In genomic region chrX:11791537-11791936, GRCh38 we compare ENCODE assay signal across 22 cellular contexts. TPM values are rescaled to one million over a fixed set of nuclear protein-coding genes. Genes with fewer than 3 reads are reported as not detected.
DNase-seq lines count a peak whose midpoint lies in the region; ATAC-seq and TF ChIP-seq lines count a peak whose summit lies in the region.
"Had no signal": no experiment of that assay in that cellular context is flagged by ENCODE, and none has a peak within 500 bp of the region (broad histone marks: within the 10 kb centered on the region; RNA-seq: fewer than 3 reads in every experiment).

No MANE protein-coding gene starts in this region.

- H3K4me2 ChIP-seq in PC-3 (ENCODE audit: low read length): no peak overlapping the region
- H3K4me2 ChIP-seq: PC-9 had no signal

- POLR2A ChIA-PET in activated CD8-positive, alpha-beta T cell treated with anti-CD3 and anti-CD28 coated beads for 36 hours (lab: Charles Lee): no interaction called here
- POLR2A ChIA-PET in activated CD8-positive, alpha-beta T cell treated with anti-CD3 and anti-CD28 coated beads, Interleukin-2, amount 10 ng/mL, durations not matched to agents 7 days and 5 days (lab: Charles Lee): no interaction called here
- POLR2A ChIA-PET in PC-3 (lab: Charles Lee; ENCODE audit: unreplicated experiment): interaction anchor here (0.7 kb wide), 1 partner anchor 711 kb away, joined by 3 read pairs; no protein-coding TSS in a partner anchor
- POLR2A ChIA-PET in naive thymus-derived CD4-positive, alpha-beta T cell (lab: Charles Lee): no interaction called here

- H3K36me3 ChIP-seq in KOPT-K1 (ENCODE audit: insufficient read depth, low read length) (no peaks in the 10 kb centered on the region), PC-3 (ENCODE audit: low read depth, low read length) (no peaks in the 10 kb centered on the region), suprapubic skin (no peaks in the 10 kb centered on the region)
- no peaks in the 10 kb centered on the region for H3K36me3 ChIP-seq in naive thymus-derived CD4-positive, alpha-beta T cell (ENCODE audit: control insufficient read depth in 2 of 3, insufficient read depth in 3 of 3, low read length in 3 of 3)
- H3K36me3 ChIP-seq: BE2C, HAP-1, MG63, SJSA1 had no signal

- H3K27ac ChIP-seq in KOPT-K1 (ENCODE audit: low read depth, low read length, poor library complexity, severe bottlenecking): peak overlapping the region; percentile 62
- H3K27ac ChIP-seq in PC-3 (ENCODE audit: low read length): peak overlapping the region; percentile 47
- peak overlapping the region; percentile 20 for H3K27ac ChIP-seq in naive thymus-derived CD4-positive, alpha-beta T cell (ENCODE audit: low read depth, low read length)
- H3K27ac ChIP-seq in suprapubic skin: no peak overlapping the region
- H3K27ac ChIP-seq: PC-9, SJSA1 had no signal

- no peaks in the 10 kb centered on the region for H3K9me3 ChIP-seq in KOPT-K1 (ENCODE audit: insufficient read depth, low read length, poor library complexity, severe bottlenecking)
- H3K9me3 ChIP-seq in PC-3 (ENCODE audit: low read length): no peaks in the 10 kb centered on the region
- no peaks in the 10 kb centered on the region for H3K9me3 ChIP-seq in naive thymus-derived CD4-positive, alpha-beta T cell (ENCODE audit: control insufficient read depth in 2 of 3, low read length in 3 of 3)
- H3K9me3 ChIP-seq in suprapubic skin: no peaks in the 10 kb centered on the region
- H3K9me3 ChIP-seq: BE2C, HAP-1, MG63, SJSA1 had no signal

- DNase-seq in activated CD8-positive, alpha-beta T cell treated with anti-CD3 and anti-CD28 coated beads for 36 hours: no peak
- DNase-seq in activated CD8-positive, alpha-beta T cell treated with anti-CD3 and anti-CD28 coated beads, Interleukin-2, amount 10 ng/mL, durations not matched to agents 7 days and 5 days: no peak
- DNase-seq in PC-3: peak; percentile 58
- no peak for DNase-seq in naive thymus-derived CD4-positive, alpha-beta T cell
- no peak for DNase-seq in nucleus accumbens (lab: John Stamatoyannopoulos, UW)
- DNase-seq in NCI-H1436 treated with DMSO at 0.1 percent for 48 hours (lab: John Stamatoyannopoulos, UW): no peak
- no peak for DNase-seq in suprapubic skin (ENCODE audit: low spot score in 2 of 2)
- DNase-seq: CD4-positive, CD25-positive, alpha-beta regulatory T cell; GOT3; HFFc6; Kasumi-1; MG63; NCI-H1105 treated with DMSO at 0.1 percent for 48 hours; NCI-H2029; NCI-H446 treated with DMSO at 0.1 percent for 48 hours; NCI-H526 treated with DMSO at 0.1 percent for 48 hours; Right ventricle myocardium superior had no signal

- TF ChIP-seq POLR2A in suprapubic skin (IDR thresholded peaks at IDR 0.05): no peak

- no peak for TF ChIP-seq CTCF in activated CD8-positive, alpha-beta T cell treated with anti-CD3 and anti-CD28 coated beads for 36 hours (IDR thresholded peaks at IDR 0.05)
- no peak for TF ChIP-seq CTCF in PC-3 (conservative IDR thresholded peaks at IDR 0.05; ENCODE audit: low read depth, low read length)
- no peak for TF ChIP-seq CTCF in suprapubic skin (IDR thresholded peaks at IDR 0.05)

- 59% methylated on average over 1 of the region's 1 CpG for WGBS in suprapubic skin

- BruUV-seq in PC-3 (replicated peaks; lab: Mats Ljungman, UMichigan): no TSS peak

- no peaks in the 10 kb centered on the region for H3K79me2 ChIP-seq in PC-3 (ENCODE audit: low read length)

- TF ChIP-seq EP300 in suprapubic skin (IDR thresholded peaks at IDR 0.05): no peak

- no peaks in the 10 kb centered on the region for H3K9me3 Mint-ChIP-seq in activated CD8-positive, alpha-beta T cell treated with anti-CD3 and anti-CD28 coated beads for 36 hours
- no peaks in the 10 kb centered on the region for H3K9me3 Mint-ChIP-seq in activated CD8-positive, alpha-beta T cell treated with anti-CD3 and anti-CD28 coated beads, Interleukin-2, amount 10 ng/mL, durations not matched to agents 7 days and 5 days (ENCODE audit: insufficient read depth)
- no peaks in the 10 kb centered on the region for H3K9me3 Mint-ChIP-seq in naive thymus-derived CD4-positive, alpha-beta T cell
- H3K9me3 Mint-ChIP-seq: HFFc6 had no signal

- peaks cover 42% of the 10 kb centered on the region for H3K4me1 Mint-ChIP-seq in activated CD8-positive, alpha-beta T cell treated with anti-CD3 and anti-CD28 coated beads for 36 hours (ENCODE audit: low read depth)
- peaks cover 40% of the 10 kb centered on the region for H3K4me1 Mint-ChIP-seq in activated CD8-positive, alpha-beta T cell treated with anti-CD3 and anti-CD28 coated beads, Interleukin-2, amount 10 ng/mL, durations not matched to agents 7 days and 5 days (ENCODE audit: low read depth)
- H3K4me1 Mint-ChIP-seq in naive thymus-derived CD4-positive, alpha-beta T cell: peaks cover 11 to 64% (median 50%) of the 10 kb centered on the region in 7 donors

- H2AFZ ChIP-seq in PC-3 (ENCODE audit: low read length): no peak overlapping the region
- H2AFZ ChIP-seq: PC-9 had no signal

- H3K4me3 ChIP-seq in PC-3 (ENCODE audit: low read length) (no peak overlapping the region), suprapubic skin (no peak overlapping the region)
- no peak overlapping the region for H3K4me3 ChIP-seq in naive thymus-derived CD4-positive, alpha-beta T cell (ENCODE audit: low read length)
- H3K4me3 ChIP-seq: HAP-1, MG63, PC-9, SJSA1 had no signal

- H3K9me2 ChIP-seq in PC-3 (replicated peaks; ENCODE audit: low read length): no peaks in the 10 kb centered on the region

- H4K20me1 ChIP-seq in PC-3 (ENCODE audit: low read length): no peaks in the 10 kb centered on the region

- no peaks in the 10 kb centered on the region for H3K36me3 Mint-ChIP-seq in activated CD8-positive, alpha-beta T cell treated with anti-CD3 and anti-CD28 coated beads for 36 hours (ENCODE audit: low read depth)
- H3K36me3 Mint-ChIP-seq in activated CD8-positive, alpha-beta T cell treated with anti-CD3 and anti-CD28 coated beads, Interleukin-2, amount 10 ng/mL, durations not matched to agents 7 days and 5 days (ENCODE audit: low read depth): no peaks in the 10 kb centered on the region
- H3K36me3 Mint-ChIP-seq in naive thymus-derived CD4-positive, alpha-beta T cell: no peaks in the 10 kb centered on the region
- H3K36me3 Mint-ChIP-seq: CD4-positive, CD25-positive, alpha-beta regulatory T cell had no signal

- CTCF ChIA-PET in activated CD8-positive, alpha-beta T cell treated with anti-CD3 and anti-CD28 coated beads for 36 hours (lab: Charles Lee): interaction anchor here (1.4 kb wide), 1 partner anchor 24 kb away, joined by 3 read pairs; no protein-coding TSS in a partner anchor
- CTCF ChIA-PET in activated CD8-positive, alpha-beta T cell treated with anti-CD3 and anti-CD28 coated beads, Interleukin-2, amount 10 ng/mL, durations not matched to agents 7 days and 5 days (lab: Charles Lee): no interaction called here
- CTCF ChIA-PET in PC-3 (lab: Charles Lee): no interaction called here
- CTCF ChIA-PET in naive thymus-derived CD4-positive, alpha-beta T cell (lab: Charles Lee): interaction anchor here (0.6 to 1.1 kb wide), 2 partner anchors 9 to 49 kb away, joined by 3 to 5 read pairs; no protein-coding TSS in a partner anchor

- H3K4me3 Mint-ChIP-seq in activated CD8-positive, alpha-beta T cell treated with anti-CD3 and anti-CD28 coated beads for 36 hours: no peak overlapping the region
- H3K4me3 Mint-ChIP-seq in activated CD8-positive, alpha-beta T cell treated with anti-CD3 and anti-CD28 coated beads, Interleukin-2, amount 10 ng/mL, durations not matched to agents 7 days and 5 days: no peak overlapping the region
- no peak overlapping the region for H3K4me3 Mint-ChIP-seq in naive thymus-derived CD4-positive, alpha-beta T cell
- H3K4me3 Mint-ChIP-seq: HFFc6 had no signal

- intact Hi-C loops in activated CD8-positive, alpha-beta T cell treated with anti-CD3 and anti-CD28 coated beads for 36 hours (cut with micrococcal nuclease): no loop called here
- intact Hi-C loops in PC-3 (cut with micrococcal nuclease): no loop called here
- intact Hi-C loops in naive thymus-derived CD4-positive, alpha-beta T cell (cut with micrococcal nuclease): no loop called here

- H3K27ac Mint-ChIP-seq in activated CD8-positive, alpha-beta T cell treated with anti-CD3 and anti-CD28 coated beads for 36 hours: peak overlapping the region; percentile 66
- no peak overlapping the region for H3K27ac Mint-ChIP-seq in activated CD8-positive, alpha-beta T cell treated with anti-CD3 and anti-CD28 coated beads, Interleukin-2, amount 10 ng/mL, durations not matched to agents 7 days and 5 days
- peak overlapping the region in 3 of 9 donors; percentile 17 to 75 (median 62) for H3K27ac Mint-ChIP-seq in naive thymus-derived CD4-positive, alpha-beta T cell
- H3K27ac Mint-ChIP-seq: HFFc6 had no signal

- no peak for ATAC-seq in activated CD8-positive, alpha-beta T cell treated with anti-CD3 and anti-CD28 coated beads for 36 hours
- no peak for ATAC-seq in activated CD8-positive, alpha-beta T cell treated with anti-CD3 and anti-CD28 coated beads, Interleukin-2, amount 10 ng/mL, durations not matched to agents 7 days and 5 days
- ATAC-seq in PC-3: peak; percentile 70
- ATAC-seq in naive thymus-derived CD4-positive, alpha-beta T cell: no peak

- H3K4me1 ChIP-seq in PC-3 (ENCODE audit: insufficient read depth, low read length) (peaks cover 13% of the 10 kb centered on the region), suprapubic skin (no peaks in the 10 kb centered on the region)
- H3K4me1 ChIP-seq in naive thymus-derived CD4-positive, alpha-beta T cell (ENCODE audit: control insufficient read depth in 2 of 2, insufficient read depth in 2 of 2, low read length in 2 of 2): peaks cover 9 to 13% of the 10 kb centered on the region in 2 donors
- H3K4me1 ChIP-seq: BE2C, HAP-1, SJSA1 had no signal

- H3F3A ChIP-seq in PC-3 (ENCODE audit: low read length, unreplicated experiment): no peaks in the 10 kb centered on the region

- H3K27me3 Mint-ChIP-seq in activated CD8-positive, alpha-beta T cell treated with anti-CD3 and anti-CD28 coated beads for 36 hours: no peaks in the 10 kb centered on the region
- no peaks in the 10 kb centered on the region for H3K27me3 Mint-ChIP-seq in activated CD8-positive, alpha-beta T cell treated with anti-CD3 and anti-CD28 coated beads, Interleukin-2, amount 10 ng/mL, durations not matched to agents 7 days and 5 days (ENCODE audit: low read depth)
- no peaks in the 10 kb centered on the region for H3K27me3 Mint-ChIP-seq in naive thymus-derived CD4-positive, alpha-beta T cell
- H3K27me3 Mint-ChIP-seq: CD4-positive, CD25-positive, alpha-beta regulatory T cell had no signal

- 0 out of 2 replicates have a peak overlapping the region, but pooled peaks have one; percentile 22 for H3K9ac ChIP-seq in PC-3 (ENCODE audit: low read length)

- H3K27me3 ChIP-seq in PC-3 (ENCODE audit: low read length): no peaks in the 10 kb centered on the region
- no peaks in the 10 kb centered on the region for H3K27me3 ChIP-seq in naive thymus-derived CD4-positive, alpha-beta T cell (ENCODE audit: control insufficient read depth in 2 of 2, insufficient read depth in 2 of 2, low read length in 2 of 2)
- H3K27me3 ChIP-seq in suprapubic skin: no peaks in the 10 kb centered on the region
- H3K27me3 ChIP-seq: BE2C, MG63, SJSA1 had no signal

RNA-seq across cellular contexts. Expression of gene MSL3, which starts 33.5 kb away (rescaled TPM):
- 10 to 100 TPM; 39.3 to 40.7 TPM for total RNA-seq in activated CD8-positive, alpha-beta T cell treated with anti-CD3 and anti-CD28 coated beads for 36 hours
- total RNA-seq in activated CD8-positive, alpha-beta T cell treated with anti-CD3 and anti-CD28 coated beads, Interleukin-2, amount 10 ng/mL, durations not matched to agents 7 days and 5 days: 10 to 100 TPM; 49.7 to 50.1 TPM
- 28.6 and 30.3 TPM in 2 replicates for total RNA-seq in PC-3 (2014; rRNA removed)
- 100 to 1,000 TPM in 4 of 5 experiments, 10 to 100 TPM in 1; 66.3 to 164 (median 141) TPM for total RNA-seq in naive thymus-derived CD4-positive, alpha-beta T cell
- 100 to 1,000 TPM in 1 of 2 donors, 10 to 100 TPM in 1; 76.2 to 118 TPM for polyA plus RNA-seq in naive thymus-derived CD4-positive, alpha-beta T cell
- total RNA-seq in suprapubic skin: 10 to 100 TPM; 20.9 to 44.8 (median 26.0) TPM

Comparison
In these comparisons a context has a peak if more than half of its experiments do, and no peak if none do; other contexts are left out.
1. CTCF ChIA-PET loops: an anchor here in activated CD8-positive, alpha-beta T cell treated with anti-CD3 and anti-CD28 coated beads for 36 hours (1.4 kb wide) and naive thymus-derived CD4-positive, alpha-beta T cell (0.6 to 1.1 kb wide); none called in activated CD8-positive, alpha-beta T cell treated with anti-CD3 and anti-CD28 coated beads, Interleukin-2, amount 10 ng/mL, durations not matched to agents 7 days and 5 days and PC-3.